Comparison of ENCODE assay signal across 8 cellular contexts in the genomic region with DNA sequence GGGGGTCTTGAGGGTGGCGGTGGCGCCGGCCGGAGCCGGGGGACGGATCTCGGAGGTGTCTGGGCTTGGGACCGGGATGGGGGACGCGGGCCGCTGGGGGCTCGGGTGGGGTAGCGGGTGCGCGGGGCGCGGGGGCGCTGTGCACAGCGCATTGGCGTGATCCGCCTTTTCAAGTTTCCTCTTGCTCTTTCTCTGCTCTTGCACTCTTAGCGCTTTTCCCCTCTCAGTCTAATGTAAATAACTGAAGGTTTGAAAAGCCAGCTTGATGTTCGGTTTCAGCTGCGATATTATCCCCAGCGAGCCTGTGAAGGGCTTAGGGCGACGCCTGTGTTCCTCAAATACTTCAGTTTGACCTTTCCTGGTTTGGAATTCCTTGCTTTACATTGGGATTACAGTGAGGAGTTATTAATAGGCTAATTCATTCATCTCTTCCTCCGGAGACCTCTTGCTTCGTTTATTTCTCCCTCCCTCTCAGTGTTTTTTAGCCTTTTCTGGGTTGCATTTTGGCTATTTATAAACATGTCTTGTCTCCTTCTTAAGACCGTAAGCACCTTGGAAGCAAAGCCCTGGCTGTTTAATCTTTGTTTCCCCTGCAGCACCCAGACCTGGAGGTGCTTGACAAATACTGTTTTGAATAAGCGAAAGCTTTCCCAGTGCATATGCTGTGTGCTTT. TPM values are rescaled to one million over a fixed set of nuclear protein-coding genes. Genes with fewer than 3 reads are reported as not detected.
DNase-seq lines count a peak whose midpoint lies in the region; ATAC-seq, FAIRE-seq and TF ChIP-seq lines count a peak whose summit lies in the region.

No MANE protein-coding gene starts in this region.

- no peaks in the 10 kb centered on the region for H3K9me1 ChIP-seq in K562 (ENCODE audit: control insufficient read depth, insufficient read depth, low read length)

- in situ Hi-C loops in K562 (cut with MboI): no loop called here

- H3K27ac ChIP-seq in C4-2B: peak overlapping the region; percentile 96
- peak overlapping the region; percentile 80 for H3K27ac ChIP-seq in RWPE2 (ENCODE audit: poor library complexity, severe bottlenecking)
- peak overlapping the region; percentile 43 for H3K27ac ChIP-seq in K562 (ENCODE audit: extremely low read depth, low read depth, low read length)
- peak overlapping the region; percentile 64 to 91 (median 76) for H3K27ac ChIP-seq in spleen

- H3K9me3 ChIP-seq in RWPE2 (ENCODE audit: severe bottlenecking) (no peaks in the 10 kb centered on the region), K562 (replicated peaks; ENCODE audit: control insufficient read depth, insufficient read depth, low read depth, low read length) (peaks cover 7% of the 10 kb centered on the region; the same call in 1 of the 2 replicates), spleen (peaks cover 0 to 20% (median 7%) of the 10 kb centered on the region in 8 donors)

- peaks cover 69% of the 10 kb centered on the region for H3K79me2 ChIP-seq in K562 (ENCODE audit: control insufficient read depth, insufficient read depth, low read length)

- POLR2A ChIA-PET in K562 (lab: Yijun Ruan, JAX): interaction anchor here (0.5 to 1.7 kb wide), 3 partner anchors 65 to 237 kb away, joined by 3 read pairs; no protein-coding TSS in a partner anchor

- 1% methylated on average over 24 of the region's 31 CpGs for WGBS in K562 (ENCODE audit: insufficient coverage, low coverage, missing lambda C conversion rate)
- 1 to 2% (median 2%) methylated on average over 14 to 31 of the region's 31 CpGs for WGBS in spleen, 5 donors

- CTCF ChIA-PET in K562 (lab: Yijun Ruan, JAX; ENCODE audit: low intra/inter-chr PET ratio): interaction anchor here (0.6 kb wide), 1 partner anchor 719 kb away, joined by 4 read pairs; no protein-coding TSS in a partner anchor

- H3K9ac ChIP-seq in K562 (ENCODE audit: insufficient read depth in 1 of 2, low read depth in 2 of 2, low read length in 2 of 2): peak overlapping the region; percentile 68 to 88

- TF ChIP-seq CTCF in C4-2B (conservative IDR thresholded peaks at IDR 0.05) (peak; percentile 37), RWPE2 (IDR thresholded peaks at IDR 0.05; ENCODE audit: poor library complexity, severe bottlenecking) (no peak), K562 (IDR thresholded peaks at IDR 0.05 in 2 of 3, conservative IDR thresholded peaks at IDR 0.05 in 1 of 3; ENCODE audit: insufficient read depth in 2 of 3, low read depth in 1 of 3, low read length in 3 of 3) (no peak; a peak in 1 of 6 replicates), spleen (IDR thresholded peaks at IDR 0.05 in 8 of 11, conservative IDR thresholded peaks at IDR 0.05 in 3 of 11) (peak in 1 of 11 experiments; percentile 14)

- H3K4me1 ChIP-seq in RWPE2 (ENCODE audit: insufficient read depth, poor library complexity, severe bottlenecking): peaks cover 14% of the 10 kb centered on the region
- peaks cover 20 to 35% of the 10 kb centered on the region in 2 experiments; a peak in 4 of 5 replicates for H3K4me1 ChIP-seq in K562 (replicated peaks in 1 of 2; ENCODE audit: control insufficient read depth in 2 of 2, insufficient read depth in 2 of 2, low read length in 2 of 2)
- H3K4me1 ChIP-seq in spleen: peaks cover 14 to 45% (median 32%) of the 10 kb centered on the region in 6 donors

- TF ChIP-seq POLR2A in K562 (conservative IDR thresholded peaks at IDR 0.05): no peak
- TF ChIP-seq POLR2A in spleen (IDR thresholded peaks at IDR 0.05): no peak

- ATAC-seq in GM19023 (IDR thresholded peaks at IDR 0.05; ENCODE audit: unreplicated experiment) (peak; percentile 62), HG03196 (IDR thresholded peaks at IDR 0.05; ENCODE audit: unreplicated experiment) (peak; percentile 51), RWPE2 (ENCODE audit: low read depth) (peak; percentile 29; the same call in 1 of the 3 replicates), K562 (peak; percentile 76)

- no peak for TF ChIP-seq EP300 in K562 (IDR thresholded peaks at IDR 0.05; ENCODE audit: low read length)

- peak overlapping the region; percentile 78 for H3K4me2 ChIP-seq in K562 (ENCODE audit: insufficient read depth, low read length)

- intact Hi-C loops in K562 (cut with micrococcal nuclease): loop anchor here (1.0 to 10.0 kb wide), 4 partner anchors 72 to 793 kb away; a partner anchor contains a TSS
- intact Hi-C loops in spleen (cut with DNase I; ENCODE audit: low total_unique reads): no loop called here

- no peaks in the 10 kb centered on the region for H3K27me3 ChIP-seq in RWPE2 (ENCODE audit: insufficient read depth, poor library complexity, severe bottlenecking)
- no peaks in the 10 kb centered on the region; a peak in 1 of 5 replicates for H3K27me3 ChIP-seq in K562 (ENCODE audit: control insufficient read depth in 2 of 2, insufficient read depth in 2 of 2, low read length in 2 of 2)
- no peaks in the 10 kb centered on the region for H3K27me3 ChIP-seq in spleen (replicated peaks in 1 of 7)

- no peak for DNase-seq in RWPE2 (ENCODE audit: low spot score)
- DNase-seq in K562 (ENCODE audit: extremely low read depth in 1 of 4, low spot score in 3 of 4): peak in 2 of 4 experiments; percentile 57 to 72
- DNase-seq in iPS-NIHi7 (ENCODE audit: extremely low spot score): peak; percentile 15
- no peak for DNase-seq in spleen
- DNase-seq in kidney glomerular epithelial cell (lab: John Stamatoyannopoulos, UW): no peak

- H2AFZ ChIP-seq in K562 (ENCODE audit: low read depth, low read length): peak overlapping the region; percentile 86

- H3K36me3 ChIP-seq in RWPE2 (ENCODE audit: low read depth): no peaks in the 10 kb centered on the region
- peaks cover 27% of the 10 kb centered on the region for H3K36me3 ChIP-seq in K562 (ENCODE audit: control insufficient read depth, insufficient read depth, low read length)
- H3K36me3 ChIP-seq in spleen: no peaks in the 10 kb centered on the region

- FAIRE-seq in K562 (lab: Jason Lieb, UNC): peak; percentile 70

- TF ChIP-seq RAD21 in K562 (CRISPR knock-in tag; conservative IDR thresholded peaks at IDR 0.05 in 1 of 2, IDR thresholded peaks at IDR 0.05 in 1 of 2): no peak

- BruUV-seq in K562 (replicated peaks; lab: Mats Ljungman, UMichigan): no TSS peak

- peak overlapping the region; percentile 76 for H3K4me3 ChIP-seq in RWPE2 (ENCODE audit: severe bottlenecking)
- peak overlapping the region; percentile 78 for H3K4me3 ChIP-seq in K562
- H3K4me3 ChIP-seq in spleen: peak overlapping the region; percentile 63 to 91 (median 76)

- H4K20me1 ChIP-seq in K562 (replicated peaks; ENCODE audit: control insufficient read depth, insufficient read depth, low read length): no peaks in the 10 kb centered on the region; the same call in 1 of the 2 replicates

TF ChIP-seq in K562, 482 proteins besides CTCF, POLR2A, EP300 and RAD21 (continues in another document):
- no peak for TF ChIP-seq PHB (CRISPR knock-in tag; IDR thresholded peaks at IDR 0.05)
- peak in 1 of 2 experiments; percentile 45; a peak in 2 of 4 replicates for TF ChIP-seq FOXK2 (conservative IDR thresholded peaks at IDR 0.05 in 1 of 2, IDR thresholded peaks at IDR 0.05 in 1 of 2; ENCODE audit: low read depth in 2 of 2)
- no peak for TF ChIP-seq PTBP1 (IDR thresholded peaks at IDR 0.05; ENCODE audit: low read depth, low read length)
- TF ChIP-seq SMARCA4 (IDR thresholded peaks at IDR 0.05): peak; percentile 51; the same call in 1 of the 2 replicates
- TF ChIP-seq, protein P1, sequence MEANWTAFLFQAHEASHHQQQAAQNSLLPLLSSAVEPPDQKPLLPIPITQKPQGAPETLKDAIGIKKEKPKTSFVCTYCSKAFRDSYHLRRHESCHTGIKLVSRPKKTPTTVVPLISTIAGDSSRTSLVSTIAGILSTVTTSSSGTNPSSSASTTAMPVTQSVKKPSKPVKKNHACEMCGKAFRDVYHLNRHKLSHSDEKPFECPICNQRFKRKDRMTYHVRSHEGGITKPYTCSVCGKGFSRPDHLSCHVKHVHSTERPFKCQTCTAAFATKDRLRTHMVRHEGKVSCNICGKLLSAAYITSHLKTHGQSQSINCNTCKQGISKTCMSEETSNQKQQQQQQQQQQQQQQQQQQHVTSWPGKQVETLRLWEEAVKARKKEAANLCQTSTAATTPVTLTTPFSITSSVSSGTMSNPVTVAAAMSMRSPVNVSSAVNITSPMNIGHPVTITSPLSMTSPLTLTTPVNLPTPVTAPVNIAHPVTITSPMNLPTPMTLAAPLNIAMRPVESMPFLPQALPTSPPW (CRISPR knock-in tag; IDR thresholded peaks at IDR 0.05): peak; percentile 84
- TF ChIP-seq FOXA1 (IDR thresholded peaks at IDR 0.05; ENCODE audit: borderline replicate concordance): peak; percentile 22; the same call in 1 of the 2 replicates
- no peak for TF ChIP-seq RBM39 (optimal IDR thresholded peaks at IDR 0.05; ENCODE audit: low read depth, low read length)
- 0 out of 2 replicates have a peak, but pooled peaks have one; percentile 39 for TF ChIP-seq SMARCE1 (IDR thresholded peaks at IDR 0.05)
- TF ChIP-seq FOS (IDR thresholded peaks at IDR 0.05; ENCODE audit: extremely low read depth, insufficient read length): no peak
- TF ChIP-seq FOXA3 (CRISPR knock-in tag; conservative IDR thresholded peaks at IDR 0.05 in 1 of 2, IDR thresholded peaks at IDR 0.05 in 1 of 2): peak in 1 of 2 experiments; percentile 71; a peak in 1 of 4 replicates
- no peak for TF ChIP-seq POLR2AphosphoS2 (IDR thresholded peaks at IDR 0.05; ENCODE audit: low read length)
- peak in 1 of 2 experiments; percentile 36; a peak in 1 of 4 replicates for TF ChIP-seq SIN3A (IDR thresholded peaks at IDR 0.05; ENCODE audit: borderline replicate concordance in 2 of 2, control insufficient read depth in 1 of 2, low read depth in 2 of 2, low read length in 2 of 2)

RNA-seq across cellular contexts. Expression of a gene that starts 0.7 kb away (rescaled TPM):
- total RNA-seq in K562 (2011; cell fraction: chromatin; rRNA removed; ENCODE audit: low replicate concordance): 13.9 and 34.5 TPM in 2 replicates
- total RNA-seq in K562 (2011; cell fraction: nucleolus; rRNA removed): 7.4 and 7.8 TPM in 2 replicates
- total RNA-seq in K562 (2011; cell fraction: nucleoplasm; rRNA removed): 17.1 and 34.4 TPM in 2 replicates
- total RNA-seq in K562 (2014; rRNA removed) (33.4 and 58.5 TPM in 2 replicates), K562 (2014; rRNA removed; fragmentation: Illumina TruSeq; extraction: Trizol) (23.9 and 28.3 TPM in 2 replicates), K562 (2015; rRNA removed; fragmentation: Illumina TruSeq; extraction: Trizol) (21.9 and 23.2 TPM in 2 replicates), K562 (2021) (61.0 and 68.3 TPM in 2 replicates), spleen (10 to 100 TPM; 19.7 to 49.8 (median 35.3) TPM)
- polyA plus RNA-seq in K562 (2011; rRNA removed) (33.8 and 35.1 TPM in 2 replicates), K562 (2014; fragmentation: Illumina TruSeq; extraction: Trizol) (20.9 and 26.7 TPM in 2 replicates), K562 (2014; fragmentation: Nextera tagmentation; extraction: Ambion mirVana) (1 to 10 TPM; 8.3 to 9.7 TPM), K562 (2014; rRNA removed) (36.0 and 55.2 TPM in 2 replicates), spleen (10 to 100 TPM; 20.7 to 23.3 (median 22.2) TPM)
- 11.7 and 19.5 TPM in 2 replicates for polyA plus RNA-seq in K562 (2011; cell fraction: cytosol; rRNA removed)
- 13.1 and 14.0 TPM in 2 replicates for polyA plus RNA-seq in K562 (2011; cell fraction: nucleus; rRNA removed)
- polyA plus RNA-seq in K562 (2012): 29.8 and 40.1 TPM in 2 replicates
- polyA minus RNA-seq in K562 (2011; rRNA and poly(A)+ RNA removed): 13.8 and 18.0 TPM in 2 replicates
- 7.9 and 8.5 TPM in 2 replicates for polyA minus RNA-seq in K562 (2011; cell fraction: cytosol; rRNA and poly(A)+ RNA removed)
- polyA minus RNA-seq in K562 (2011; cell fraction: nucleus; rRNA and poly(A)+ RNA removed): 10.8 and 11.4 TPM in 2 replicates

Comparison
In these comparisons a context has a peak if more than half of its experiments do, and no peak if none do; other contexts are left out.
1. H3K27ac ChIP-seq: peak in every context shown above with its lines; median percentile 96 in C4-2B; 80 in RWPE2; 76 in spleen; 43 in K562.